ENCODE assay signal across 18 cellular contexts in the genomic region with DNA sequence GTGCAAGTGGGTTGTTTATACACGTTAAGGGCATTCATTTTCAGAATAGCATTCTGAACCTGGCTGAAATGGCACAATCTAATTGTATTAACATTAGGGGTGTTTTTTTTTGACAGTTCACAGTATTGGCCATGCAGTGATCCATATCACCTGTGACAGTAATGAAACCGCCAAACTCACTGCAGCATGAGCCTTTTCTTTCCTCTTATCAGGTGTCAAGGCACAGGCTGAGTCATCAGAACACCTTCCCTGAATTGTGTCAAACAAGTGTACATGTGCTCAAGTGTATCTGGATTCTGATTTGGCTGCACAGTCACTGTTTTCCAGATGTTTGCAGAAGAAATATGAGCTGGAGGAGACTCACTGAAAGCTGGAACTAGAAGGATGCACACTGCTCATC. TPM values are rescaled to one million over a fixed set of nuclear protein-coding genes. Genes with fewer than 3 reads are reported as not detected.
"Had no signal": no experiment of that assay in that cellular context is flagged by ENCODE, and none has a peak within 500 bp of the region (broad histone marks: within the 10 kb centered on the region; RNA-seq: fewer than 3 reads in every experiment).

No MANE protein-coding gene starts in this region.

- H3K9me3 ChIP-seq: esophagus muscularis mucosa, gastroesophageal sphincter, heart right ventricle, tibial nerve had no signal

- ATAC-seq: activated CD4-positive, alpha-beta T cell treated with anti-CD3 and anti-CD28 coated beads for 36 hours; gastroesophageal sphincter; WTC11 had no signal

- DNase-seq: activated CD4-positive, alpha-beta T cell treated with anti-CD3 and anti-CD28 coated beads for 36 hours; activated CD4-positive, alpha-beta T cell treated with anti-CD3 and anti-CD28 coated beads, Interleukin-2, amount 50 U/mL, for 48 hours; activated gamma-delta T cell; effector CD8-positive, alpha-beta T cell; heart right ventricle; immature natural killer cell; kidney glomerular epithelial cell; nucleus accumbens; retina; stimulated activated CD4-positive, alpha-beta T cell treated with anti-CD3 and anti-CD28 coated beads, Interleukin-2, amount 100 ng/mL, for 24 hours had no signal

- FAIRE-seq: urothelium cell line had no signal

- H3K27ac ChIP-seq: esophagus muscularis mucosa, gastroesophageal sphincter, tibial nerve had no signal

- H3K27me3 ChIP-seq: esophagus muscularis mucosa, gastroesophageal sphincter, heart right ventricle, tibial nerve had no signal

- H3K36me3 ChIP-seq: esophagus muscularis mucosa, gastroesophageal sphincter, heart right ventricle had no signal

- H3K4me3 ChIP-seq: esophagus muscularis mucosa, gastroesophageal sphincter, heart right ventricle, lung, tibial nerve had no signal

- H3K4me1 ChIP-seq: tibial nerve had no signal

RNA-seq across cellular contexts. Expression of a gene that starts 47.7 kb away (rescaled TPM):
- total RNA-seq: activated CD4-positive, alpha-beta T cell treated with anti-CD3 and anti-CD28 coated beads for 36 hours; chondrocyte; esophagus muscularis mucosa; gastroesophageal sphincter; heart right ventricle; mesothelial cell of epicardium; tibial nerve had no signal
- polyA plus RNA-seq: heart right ventricle, immature natural killer cell had no signal
